Comparison of ENCODE assay signal across 8 cellular contexts in genomic region chr5:160312960-160313734, GRCh38. TPM values are rescaled to one million over a fixed set of nuclear protein-coding genes. Genes with fewer than 3 reads are reported as not detected.
A peak's percentile ranks its signal among the peaks of the same experiment; 100 is the strongest.
DNase-seq lines count a peak whose midpoint lies in the region; ATAC-seq and TF ChIP-seq lines count a peak whose summit lies in the region.

No MANE protein-coding gene starts in this region.

- no peaks in the 10 kb centered on the region for H3K27me3 ChIP-seq in Caco-2 (replicated peaks; ENCODE audit: control insufficient read depth, insufficient read depth, low read length)
- peaks cover 4% of the 10 kb centered on the region for H3K27me3 ChIP-seq in colonic mucosa
- peaks cover 51% of the 10 kb centered on the region for H3K27me3 ChIP-seq in neutrophil

- no peaks in the 10 kb centered on the region for H3K36me3 Mint-ChIP-seq in Caco-2 (ENCODE audit: insufficient read depth, unreplicated experiment)

- H3K4me1 ChIP-seq in Caco-2: peaks cover 32% of the 10 kb centered on the region
- no peaks in the 10 kb centered on the region for H3K4me1 ChIP-seq in colonic mucosa
- peaks cover 72 to 79% of the 10 kb centered on the region in 2 experiments for H3K4me1 ChIP-seq in neutrophil (ENCODE audit: control insufficient read depth in 1 of 2, insufficient read depth in 1 of 2, low read depth in 1 of 2, low read length in 1 of 2)

- H3K27ac ChIP-seq in colonic mucosa: peak overlapping the region; percentile 65
- peak overlapping the region; percentile 88 for H3K27ac ChIP-seq in neutrophil

- peaks cover 50% of the 10 kb centered on the region for H3K4me1 Mint-ChIP-seq in Caco-2 (ENCODE audit: low read depth, unreplicated experiment)

- no peak for TF ChIP-seq CTCF in Caco-2 (IDR thresholded peaks at IDR 0.05; ENCODE audit: insufficient read depth in 1 of 2, low read depth in 1 of 2, low read length in 1 of 2, severe bottlenecking in 1 of 2, unreplicated experiment in 1 of 2)
- TF ChIP-seq CTCF in colonic mucosa (IDR thresholded peaks at IDR 0.05): no peak
- TF ChIP-seq CTCF in neutrophil (IDR thresholded peaks at IDR 0.05): no peak

- peak overlapping the region; percentile 63 for H3K4me3 ChIP-seq in Caco-2 (ENCODE audit: low read depth, low read length)
- H3K4me3 ChIP-seq in colonic mucosa: peak overlapping the region; percentile 74
- peak overlapping the region; percentile 79 to 93 for H3K4me3 ChIP-seq in neutrophil (ENCODE audit: low read depth in 1 of 2, low read length in 1 of 2)

- DNase-seq in Caco-2 (no peak), M059J (ENCODE audit: low read depth) (peak; percentile 11), colonic mucosa (no peak), D341Med (ENCODE audit: low spot score) (no peak), DMS114 treated with DMSO at 0.1 percent for 48 hours (lab: John Stamatoyannopoulos, UW; ENCODE audit: unreplicated experiment) (no peak)

- TSS peak; percentile 97 for BruUV-seq in Caco-2 (replicated peaks; lab: Mats Ljungman, UMichigan)

- no peaks in the 10 kb centered on the region for H3K9me3 Mint-ChIP-seq in Caco-2 (ENCODE audit: unreplicated experiment)

- H3K36me3 ChIP-seq in Caco-2 (ENCODE audit: control insufficient read depth, insufficient read depth, low read length) (no peaks in the 10 kb centered on the region), colonic mucosa (no peaks in the 10 kb centered on the region), neutrophil (peaks cover 9% of the 10 kb centered on the region)

- POLR2A ChIA-PET in Caco-2 (lab: Charles Lee): interaction anchor here (0.6 to 0.9 kb wide), 3 partner anchors 51 to 104 kb away, joined by 3 read pairs; no protein-coding TSS in a partner anchor

- H3K27ac Mint-ChIP-seq in Caco-2 (ENCODE audit: unreplicated experiment): peak overlapping the region; percentile 92

- no peaks in the 10 kb centered on the region for H3K9me3 ChIP-seq in Caco-2
- no peaks in the 10 kb centered on the region for H3K9me3 ChIP-seq in colonic mucosa
- no peaks in the 10 kb centered on the region for H3K9me3 ChIP-seq in neutrophil

- ATAC-seq in HG02798 (IDR thresholded peaks at IDR 0.05; ENCODE audit: poor library complexity, unreplicated experiment) (no peak), GM21723 (IDR thresholded peaks at IDR 0.05; ENCODE audit: unreplicated experiment) (no peak)

- no peaks in the 10 kb centered on the region for H3K27me3 Mint-ChIP-seq in Caco-2 (ENCODE audit: insufficient read depth, unreplicated experiment)

- H3K9ac ChIP-seq in colonic mucosa (ENCODE audit: low read depth in 2 of 2, low read length in 2 of 2): peak overlapping the region in 1 of 2 donors; percentile 70

- intact Hi-C loops in Caco-2 (cut with micrococcal nuclease; ENCODE audit: unreplicated experiment) (loop anchor here (1.0 to 2.0 kb wide), 2 partner anchors 26 to 32 kb away; no protein-coding TSS in a partner anchor), colonic mucosa (cut with DNase I) (no loop called here)

- peak overlapping the region; percentile 92 for H3K4me3 Mint-ChIP-seq in Caco-2 (ENCODE audit: unreplicated experiment)

- CTCF ChIA-PET in Caco-2 (lab: Charles Lee): interaction anchor here (0.5 to 0.6 kb wide), 3 partner anchors 31 to 299 kb away, joined by 3 to 5 read pairs (median 5); no protein-coding TSS in a partner anchor

RNA-seq across cellular contexts. Expression of gene CCNJL, which starts 0.8 kb away (rescaled TPM):
- total RNA-seq in Caco-2 (2022) (16.5 and 17.4 TPM in 2 replicates), colonic mucosa (10 to 100 TPM; 14.6 to 21.6 TPM)
- total RNA-seq in M059J (2014; rRNA removed; shearing (Covaris generic)): 7.3 and 10.9 TPM in 2 replicates

RNA-seq across cellular contexts. Expression of gene C1QTNF2, which starts 57.3 kb away (rescaled TPM):
- total RNA-seq in Caco-2 (2022) (0.16 TPM in 1 of 2 replicates, not detected in the other), colonic mucosa (1 to 10 TPM in 1 of 2 donors, under 1 TPM in 1; 0.64 to 1.0 TPM)
- total RNA-seq in M059J (2014; rRNA removed; shearing (Covaris generic)): 2.5 and 3.3 TPM in 2 replicates
